9 cellular contexts compared by ENCODE assay signal in the genomic region with DNA sequence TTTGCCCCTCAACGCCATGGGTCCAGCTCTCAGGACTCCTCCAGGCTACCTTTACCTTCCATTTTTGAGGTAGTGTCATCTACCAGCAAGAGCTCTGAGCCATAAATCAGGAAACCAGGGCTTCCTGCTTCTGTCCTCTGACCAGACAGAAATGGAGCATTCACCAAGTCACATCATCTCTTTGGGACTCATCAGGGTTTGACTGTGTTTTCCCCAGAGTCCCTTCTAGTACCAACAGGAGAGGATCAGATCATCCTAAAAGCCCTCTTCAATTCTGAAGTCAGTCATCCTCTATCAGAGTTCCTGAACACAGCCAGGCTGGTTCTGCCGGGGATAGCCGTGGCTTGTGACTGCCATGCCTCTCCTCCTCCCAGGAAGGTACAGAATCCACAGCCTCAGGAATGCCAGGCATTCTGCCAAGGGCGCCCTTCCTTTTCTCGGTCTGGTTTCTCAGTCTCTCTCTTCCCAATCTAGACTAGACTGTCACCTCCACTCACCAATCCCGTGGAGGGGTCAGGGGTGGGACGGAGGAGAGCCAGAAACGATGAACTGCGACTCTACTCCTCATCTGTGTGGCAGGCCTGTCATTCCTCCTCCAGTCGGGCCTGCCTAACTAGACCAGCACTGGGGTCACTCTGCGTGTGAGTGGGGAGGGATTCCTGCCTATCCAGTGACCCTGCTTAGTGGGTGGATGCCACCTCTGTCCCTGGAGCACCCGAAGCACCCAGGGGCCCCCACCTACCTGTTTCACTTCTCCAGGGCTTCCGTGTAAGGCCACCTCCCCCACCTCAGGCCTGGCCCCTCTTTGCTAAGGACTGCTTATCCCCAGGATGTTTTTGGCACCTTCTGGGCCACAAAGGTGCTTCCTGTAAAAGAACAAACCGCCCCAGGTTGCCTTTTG. TPM values are rescaled to one million over a fixed set of nuclear protein-coding genes. Genes with fewer than 3 reads are reported as not detected.
DNase-seq lines count a peak whose midpoint lies in the region; ATAC-seq and TF ChIP-seq lines count a peak whose summit lies in the region.
"Had no signal": no experiment of that assay in that cellular context is flagged by ENCODE, and none has a peak within 500 bp of the region (broad histone marks: within the 10 kb centered on the region; RNA-seq: fewer than 3 reads in every experiment).

No MANE protein-coding gene starts in this region.

- no peak overlapping the region for H3K4me3 ChIP-seq in osteoblast (ENCODE audit: insufficient read depth, low read length)

- peak overlapping the region; percentile 98 for H3K27ac Mint-ChIP-seq in activated CD4-positive, alpha-beta T cell treated with anti-CD3 and anti-CD28 coated beads, Interleukin-2, amount 10 ng/mL, durations not matched to agents 24 days and 14 days

- no peaks in the 10 kb centered on the region for H3K79me2 ChIP-seq in osteoblast (ENCODE audit: insufficient read depth, low read length)

- no peak for TF ChIP-seq CTCF in osteoblast (IDR thresholded peaks at IDR 0.05; ENCODE audit: extremely low read depth, low read depth, low read length)

- no peaks in the 10 kb centered on the region for H3K27me3 Mint-ChIP-seq in activated CD4-positive, alpha-beta T cell treated with anti-CD3 and anti-CD28 coated beads, Interleukin-2, amount 10 ng/mL, durations not matched to agents 24 days and 14 days

- ATAC-seq in HG02870 (IDR thresholded peaks at IDR 0.05; ENCODE audit: unreplicated experiment) (peak; percentile 18), esophagus mucosa (peak; percentile 5), GM18502 (IDR thresholded peaks at IDR 0.05; ENCODE audit: poor library complexity, unreplicated experiment) (no peak)

- no peaks in the 10 kb centered on the region for H3K9me3 ChIP-seq in osteoblast (ENCODE audit: low read depth, low read length)

- peak overlapping the region; percentile 78 for H3K4me3 Mint-ChIP-seq in activated CD4-positive, alpha-beta T cell treated with anti-CD3 and anti-CD28 coated beads, Interleukin-2, amount 10 ng/mL, durations not matched to agents 24 days and 14 days

- no peaks in the 10 kb centered on the region for H3K9me3 Mint-ChIP-seq in activated CD4-positive, alpha-beta T cell treated with anti-CD3 and anti-CD28 coated beads, Interleukin-2, amount 10 ng/mL, durations not matched to agents 24 days and 14 days

- H3K27me3 ChIP-seq in osteoblast (ENCODE audit: insufficient read depth, low read length) = no peaks in the 10 kb centered on the region

- DNase-seq in EH (ENCODE audit: low read depth) (peak; percentile 80), osteoblast (ENCODE audit: insufficient read length, low spot score, missing footprints) (peak; percentile 68), AML-193 (lab: John Stamatoyannopoulos, UW) (no peak), HuH-7 (ENCODE audit: low spot score) (no peak)
- peak; percentile 84 for DNase-seq in activated CD4-positive, alpha-beta T cell treated with anti-CD3 and anti-CD28 coated beads, Interleukin-2, amount 10 ng/mL, durations not matched to agents 24 days and 14 days

- peaks cover 69% of the 10 kb centered on the region for H3K4me1 ChIP-seq in osteoblast (ENCODE audit: insufficient read depth, low read length)

- no peaks in the 10 kb centered on the region for H3K36me3 Mint-ChIP-seq in activated CD4-positive, alpha-beta T cell treated with anti-CD3 and anti-CD28 coated beads, Interleukin-2, amount 10 ng/mL, durations not matched to agents 24 days and 14 days (ENCODE audit: low read depth)

- H3K36me3 ChIP-seq in osteoblast (ENCODE audit: insufficient read depth, low read length) = no peaks in the 10 kb centered on the region

- H3K4me2 ChIP-seq in osteoblast (ENCODE audit: insufficient read depth, low read length) = peak overlapping the region; percentile 53

- peak overlapping the region; percentile 36 for H2AFZ ChIP-seq in osteoblast (ENCODE audit: low read length)

- H3K4me1 Mint-ChIP-seq in activated CD4-positive, alpha-beta T cell treated with anti-CD3 and anti-CD28 coated beads, Interleukin-2, amount 10 ng/mL, durations not matched to agents 24 days and 14 days = peaks cover 72% of the 10 kb centered on the region

- H3K27ac ChIP-seq in osteoblast (ENCODE audit: low read depth, low read length) = peak overlapping the region; percentile 91
- H3K27ac ChIP-seq: HL-60 had no signal

- intact Hi-C loops in activated CD4-positive, alpha-beta T cell treated with anti-CD3 and anti-CD28 coated beads, Interleukin-2, amount 10 ng/mL, durations not matched to agents 24 days and 14 days (cut with micrococcal nuclease) = loop anchor here (1.0 to 5.0 kb wide), 8 partner anchors 26 to 647 kb away; partner anchors contain the start of genes CCNL1 and SSR3

- no peaks in the 10 kb centered on the region for H4K20me1 ChIP-seq in osteoblast (ENCODE audit: insufficient read depth, low read length)

RNA-seq across cellular contexts. Expression of gene CCNL1, which starts 30.9 kb away (rescaled TPM):
- 171 and 172 TPM in 2 replicates for total RNA-seq in activated CD4-positive, alpha-beta T cell treated with anti-CD3 and anti-CD28 coated beads, Interleukin-2, amount 10 ng/mL, durations not matched to agents 24 days and 14 days
- 59.5 TPM for total RNA-seq in esophagus mucosa
- total RNA-seq in osteoblast = 157 and 194 TPM in 2 replicates

Comparison
In these comparisons a context has a peak if more than half of its experiments do, and no peak if none do; other contexts are left out.
1. DNase-seq: peak in EH (single experiment), activated CD4-positive, alpha-beta T cell treated with anti-CD3 and anti-CD28 coated beads, Interleukin-2, amount 10 ng/mL, durations not matched to agents 24 days and 14 days (single experiment) and osteoblast (single experiment); none in AML-193 (0 of 2) and HuH-7 (single experiment).